Comparison of ENCODE assay signal across 8 cellular contexts in genomic region chr19:45496349-45496953, GRCh38. TPM values are rescaled to one million over a fixed set of nuclear protein-coding genes. Genes with fewer than 3 reads are reported as not detected.
DNase-seq lines count a peak whose midpoint lies in the region; ATAC-seq and TF ChIP-seq lines count a peak whose summit lies in the region.

No MANE protein-coding gene starts in this region.

- TF ChIP-seq CTCF in Peyer's patch (IDR thresholded peaks at IDR 0.05) (no peak), brain microvascular endothelial cell (IDR thresholded peaks at IDR 0.05; ENCODE audit: low read depth, low read length, missing control alignments) (no peak), kidney epithelial cell (IDR thresholded peaks at IDR 0.05; ENCODE audit: insufficient read depth, low read length, poor library complexity, severe bottlenecking) (no peak)

- DNase-seq in COLO668 (lab: John Stamatoyannopoulos, UW; ENCODE audit: unreplicated experiment) (peak; percentile 44), Peyer's patch (peak in 1 of 3 donors; percentile 61), brain microvascular endothelial cell (no peak), kidney epithelial cell (ENCODE audit: low read depth) (no peak), NCI-H226 (no peak)

- peaks cover 4% of the 10 kb centered on the region for H3K9me3 Mint-ChIP-seq in stimulated activated memory B cell treated with anti-CD40 and anti-IgM and Interleukin-4, amounts not matched to agents 10 μg/mL and 1 μg/mL and 100 μg/mL, for 72 hours

- H3K36me3 Mint-ChIP-seq in stimulated activated memory B cell treated with anti-CD40 and anti-IgM and Interleukin-4, amounts not matched to agents 10 μg/mL and 1 μg/mL and 100 μg/mL, for 72 hours, result peaks cover 6% of the 10 kb centered on the region

- H3K4me3 ChIP-seq in Peyer's patch (peak overlapping the region; percentile 42 to 78 (median 76)), brain microvascular endothelial cell (ENCODE audit: low read depth, low read length) (peak overlapping the region; percentile 65), kidney epithelial cell (ENCODE audit: low read depth, low read length) (peak overlapping the region; percentile 58)

- H3K4me1 Mint-ChIP-seq in stimulated activated memory B cell treated with anti-CD40 and anti-IgM and Interleukin-4, amounts not matched to agents 10 μg/mL and 1 μg/mL and 100 μg/mL, for 72 hours, result peaks cover 70% of the 10 kb centered on the region

- no peaks in the 10 kb centered on the region for H3K27me3 ChIP-seq in Peyer's patch
- H3K27me3 ChIP-seq in brain microvascular endothelial cell (replicated peaks), result no peaks in the 10 kb centered on the region
- H3K27me3 ChIP-seq in kidney epithelial cell (ENCODE audit: control insufficient read depth, insufficient read depth, low read length), result peaks cover 26% of the 10 kb centered on the region

- no peak for TF ChIP-seq POLR2A in Peyer's patch (IDR thresholded peaks at IDR 0.05)

- peaks cover 5 to 57% (median 16%) of the 10 kb centered on the region in 4 donors for H3K4me1 ChIP-seq in Peyer's patch

- in situ Hi-C loops in brain microvascular endothelial cell (cut with HindIII; ENCODE audit: low pct_ligation_motif_present, low sequenced_read_pairs), result no loop called here

- ATAC-seq in HG02571 (IDR thresholded peaks at IDR 0.05; ENCODE audit: unreplicated experiment) (peak; percentile 11), GM18861 (IDR thresholded peaks at IDR 0.05; ENCODE audit: unreplicated experiment) (no peak)
- ATAC-seq in stimulated activated memory B cell treated with anti-CD40 and anti-IgM and Interleukin-4, amounts not matched to agents 10 μg/mL and 1 μg/mL and 100 μg/mL, for 72 hours, result peak; percentile 34

- H3K27ac ChIP-seq in Peyer's patch (peak overlapping the region in 3 of 4 donors; percentile 17 to 57 (median 35)), brain microvascular endothelial cell (no peak overlapping the region)

- peaks cover 0 to 3% (median 0%) of the 10 kb centered on the region in 4 donors for H3K9me3 ChIP-seq in Peyer's patch

- H3K27me3 Mint-ChIP-seq in stimulated activated memory B cell treated with anti-CD40 and anti-IgM and Interleukin-4, amounts not matched to agents 10 μg/mL and 1 μg/mL and 100 μg/mL, for 72 hours, result peaks cover 27% of the 10 kb centered on the region

- H3K36me3 ChIP-seq in Peyer's patch (no peaks in the 10 kb centered on the region), brain microvascular endothelial cell (replicated peaks) (no peaks in the 10 kb centered on the region), kidney epithelial cell (ENCODE audit: control insufficient read depth, insufficient read depth, low read length) (no peaks in the 10 kb centered on the region)

- H3K4me3 Mint-ChIP-seq in stimulated activated memory B cell treated with anti-CD40 and anti-IgM and Interleukin-4, amounts not matched to agents 10 μg/mL and 1 μg/mL and 100 μg/mL, for 72 hours, result peak overlapping the region; percentile 81

- peak overlapping the region; percentile 54 for H3K27ac Mint-ChIP-seq in stimulated activated memory B cell treated with anti-CD40 and anti-IgM and Interleukin-4, amounts not matched to agents 10 μg/mL and 1 μg/mL and 100 μg/mL, for 72 hours

RNA-seq across cellular contexts. Expression of gene RTN2, which starts 0.4 kb away (rescaled TPM):
- total RNA-seq in Peyer's patch (10 to 100 TPM in 1 of 4 donors, 1 to 10 TPM in 2, under 1 TPM in 1; 0.53 to 42.1 (median 4.3) TPM), kidney epithelial cell (13.4 and 18.5 TPM in 2 replicates)

RNA-seq across cellular contexts. Expression of gene PPM1N, which starts 1.8 kb away (rescaled TPM):
- total RNA-seq in Peyer's patch (1 to 10 TPM in 2 of 4 donors, not detected in 2; 1.5 to 1.7 TPM), kidney epithelial cell (0.48 TPM in 1 of 2 replicates, not detected in the other)

RNA-seq across cellular contexts. Expression of gene VASP, which starts 10.8 kb away (rescaled TPM):
- total RNA-seq in Peyer's patch (100 to 1,000 TPM in 3 of 4 donors, 10 to 100 TPM in 1; 81.7 to 123 (median 112) TPM), kidney epithelial cell (228 and 248 TPM in 2 replicates)

RNA-seq across cellular contexts. Expression of gene FOSB, which starts 28.7 kb away (rescaled TPM):
- total RNA-seq in Peyer's patch (10 to 100 TPM in 2 of 4 donors, 1 to 10 TPM in 1, under 1 TPM in 1; 0.85 to 56.1 (median 9.6) TPM), kidney epithelial cell (1.6 and 5.3 TPM in 2 replicates)
